9 cellular contexts compared by ENCODE assay signal in genomic region chr11:20672575-20672974, GRCh38. TPM values are rescaled to one million over a fixed set of nuclear protein-coding genes. Genes with fewer than 3 reads are reported as not detected.
A peak's percentile ranks its signal among the peaks of the same experiment; 100 is the strongest.
DNase-seq lines count a peak whose midpoint lies in the region; ATAC-seq and TF ChIP-seq lines count a peak whose summit lies in the region.
"Had no signal": no experiment of that assay in that cellular context is flagged by ENCODE, and none has a peak within 500 bp of the region (broad histone marks: within the 10 kb centered on the region; RNA-seq: fewer than 3 reads in every experiment).

No MANE protein-coding gene starts in this region.

- H4K20me1 ChIP-seq in SK-N-SH (ENCODE audit: insufficient read depth), result no peaks in the 10 kb centered on the region

- CTCF ChIA-PET in SK-N-SH (lab: Yijun Ruan, JAX), result interaction anchor here (0.7 to 3.7 kb wide), 49 partner anchors 7 to 1630 kb away, joined by 3 to 25 read pairs (median 4); no protein-coding TSS in a partner anchor

- in situ Hi-C loops in G401 (cut with HindIII; ENCODE audit: low sequenced_read_pairs), result no loop called here

- H3K4me2 ChIP-seq in SK-N-SH, result no peak overlapping the region

- peak overlapping the region in 1 of 2 experiments; percentile 77; a peak in 2 of 4 replicates for H3K27ac ChIP-seq in SK-N-SH (ENCODE audit: low read depth in 2 of 2, low read length in 1 of 2)

- H3F3A ChIP-seq in SK-N-SH (replicated peaks; ENCODE audit: insufficient read depth), result no peaks in the 10 kb centered on the region

- H3K27me3 ChIP-seq in SK-N-SH (ENCODE audit: insufficient read depth), result peaks cover 36% of the 10 kb centered on the region

- no peak overlapping the region for H2AFZ ChIP-seq in SK-N-SH (ENCODE audit: low read depth)

- no peak for TF ChIP-seq EP300 in SK-N-SH (IDR thresholded peaks at IDR 0.05; ENCODE audit: borderline replicate concordance in 1 of 2, low read depth in 1 of 2, low read length in 1 of 2)

- H3K79me2 ChIP-seq in SK-N-SH (ENCODE audit: insufficient read depth), result no peaks in the 10 kb centered on the region

- DNase-seq in G401 (ENCODE audit: low spot score) (peak; percentile 22), HuH-7.5 (ENCODE audit: low spot score) (peak; percentile 30), SK-N-SH (peak; percentile 50), left lobe of liver (ENCODE audit: low spot score) (no peak), NCI-H187 treated with DMSO at 0.1 percent for 48 hours (lab: John Stamatoyannopoulos, UW) (no peak)
- DNase-seq in stimulated activated CD4-positive, alpha-beta T cell treated with anti-CD3 and anti-CD28 coated beads, Interleukin-2, amount 100 ng/mL, for 48 hours, result no peak
- DNase-seq: mucosa of descending colon had no signal

- H3K4me1 ChIP-seq in SK-N-SH (ENCODE audit: control insufficient read depth in 1 of 2, insufficient read depth in 2 of 2, low read depth in 1 of 2, low read length in 1 of 2), result peaks cover 0 to 34% of the 10 kb centered on the region in 2 experiments; a peak in 2 of 4 replicates

- H3K9me3 ChIP-seq in SK-N-SH, result no peaks in the 10 kb centered on the region
- H3K9me3 ChIP-seq: mucosa of descending colon had no signal

- POLR2A ChIA-PET in SK-N-SH (lab: Yijun Ruan, JAX), result interaction anchor here (0.5 kb wide), 1 partner anchor 576 kb away, joined by 10 read pairs; no protein-coding TSS in a partner anchor

- peak; percentile 59 for TF ChIP-seq CTCF in SK-N-SH (IDR thresholded peaks at IDR 0.05)

- H3K36me3 ChIP-seq in SK-N-SH (replicated peaks in 1 of 2; ENCODE audit: control insufficient read depth in 1 of 2, insufficient read depth in 2 of 2, low read length in 1 of 2), result no peaks in the 10 kb centered on the region

- peak; percentile 52 for TF ChIP-seq RAD21 in SK-N-SH (IDR thresholded peaks at IDR 0.05; ENCODE audit: low read length)

- no peaks in the 10 kb centered on the region for H3K9me2 ChIP-seq in SK-N-SH

- ATAC-seq in left lobe of liver (peak; percentile 65), GM19467 (IDR thresholded peaks at IDR 0.05; ENCODE audit: unreplicated experiment) (no peak), GM18909 (IDR thresholded peaks at IDR 0.05; ENCODE audit: poor library complexity, unreplicated experiment) (no peak)
- ATAC-seq: mucosa of descending colon had no signal

- 10% methylated on average over 2 of the region's 2 CpGs for WGBS in SK-N-SH (ENCODE audit: low lambda C conversion rate)

- H3K4me3 ChIP-seq in SK-N-SH (ENCODE audit: low read depth in 2 of 2, low read length in 1 of 2), result no peak overlapping the region
- H3K4me3 ChIP-seq: mucosa of descending colon had no signal

- no peak overlapping the region for H3K9ac ChIP-seq in SK-N-SH

TF ChIP-seq in SK-N-SH, 30 proteins besides CTCF, POLR2A, EP300 and RAD21:
- TF ChIP-seq TEAD4 (IDR thresholded peaks at IDR 0.05; ENCODE audit: borderline replicate concordance, insufficient read depth), result no peak
- TF ChIP-seq SMC3 (IDR thresholded peaks at IDR 0.05; ENCODE audit: low read depth, low read length), result peak; percentile 24

RNA-seq across cellular contexts. Expression of gene NELL1, which starts 3.2 kb away (rescaled TPM):
- total RNA-seq in G401 (2014; rRNA removed; shearing (Covaris generic)), result 0.34 and 0.86 TPM in 2 replicates
- 0.02 TPM in 1 of 2 replicates, not detected in the other for polyA plus RNA-seq in SK-N-SH (2012; rRNA removed)
- polyA plus RNA-seq in SK-N-SH (2012; cell fraction: cytosol; rRNA removed), result not detected in 2 replicates
- not detected in 2 replicates for polyA plus RNA-seq in SK-N-SH (2012; cell fraction: nucleus; rRNA removed)
- not detected for total RNA-seq in left lobe of liver

Comparison
In these comparisons a context has a peak if more than half of its experiments do, and no peak if none do; other contexts are left out.
1. DNase-seq: peak in G401 (single experiment), HuH-7.5 (single experiment) and SK-N-SH (single experiment); none in left lobe of liver (single experiment), NCI-H187 treated with DMSO at 0.1 percent for 48 hours (single experiment) and stimulated activated CD4-positive, alpha-beta T cell treated with anti-CD3 and anti-CD28 coated beads, Interleukin-2, amount 100 ng/mL, for 48 hours (0 of 2).